In genomic region chr1:150957666-150958065, GRCh38 we compare ENCODE assay signal across 32 cellular contexts. TPM values are rescaled to one million over a fixed set of nuclear protein-coding genes. Genes with fewer than 3 reads are reported as not detected.
"Had no signal": no experiment of that assay in that cellular context is flagged by ENCODE, and none has a peak within 500 bp of the region (broad histone marks: within the 10 kb centered on the region; RNA-seq: fewer than 3 reads in every experiment).

No MANE protein-coding gene starts in this region.

- H3K9me3 ChIP-seq: adrenal gland, body of pancreas, colonic mucosa had no signal

- H3K27me3 Mint-ChIP-seq: activated B cell treated with CpG ODN at 0.5 μM for 24 hours; activated CD4-positive, alpha-beta T cell treated with anti-CD3 and anti-CD28 coated beads, Interleukin-2, amount 10 ng/mL, durations not matched to agents 24 days and 14 days; activated CD8-positive, alpha-beta memory T cell treated with anti-CD3 and anti-CD28 coated beads, Interleukin-2, amount 10 ng/mL, durations not matched to agents 7 days and 5 days; activated naive CD4-positive, alpha-beta T cell treated with anti-CD3 and anti-CD28 coated beads, Interleukin-2, amount 50 U/mL, for 24 hours; activated naive CD8-positive, alpha-beta T cell treated with anti-CD3 and anti-CD28 coated beads for 36 hours; activated naive CD8-positive, alpha-beta T cell treated with anti-CD3 and anti-CD28 coated beads, Interleukin-2, amount 50 U/mL, for 24 hours; T-helper 17 cell had no signal

- DNase-seq: activated B cell treated with CpG ODN at 0.5 μM for 24 hours; activated CD4-positive, alpha-beta T cell treated with anti-CD3 and anti-CD28 coated beads, Interleukin-2, amount 10 ng/mL, durations not matched to agents 24 days and 14 days; activated CD4-positive, alpha-beta T cell treated with anti-CD3 and anti-CD28 coated beads, Interleukin-2, amount 50 U/mL, for 4 hours; activated CD8-positive, alpha-beta memory T cell treated with anti-CD3 and anti-CD28 coated beads, Interleukin-2, amount 10 ng/mL, durations not matched to agents 7 days and 5 days; activated CD8-positive, alpha-beta memory T cell treated with anti-CD3 and anti-CD28 coated beads, Interleukin-2, amount 50 U/mL, for 4 hours; activated CD8-positive, alpha-beta T cell treated with anti-CD3 and anti-CD28 coated beads, Interleukin-2, amount 10 ng/mL, durations not matched to agents 7 days and 5 days; activated effector memory CD4-positive, alpha-beta T cell treated with anti-CD3 and anti-CD28 coated beads, Interleukin-2, amount 50 U/mL, for 16 hours; activated naive CD4-positive, alpha-beta T cell treated with anti-CD3 and anti-CD28 coated beads for 36 hours; activated naive CD8-positive, alpha-beta T cell treated with anti-CD3 and anti-CD28 coated beads for 36 hours; activated naive CD8-positive, alpha-beta T cell treated with anti-CD3 and anti-CD28 coated beads, Interleukin-2, amount 50 U/mL, for 24 hours; activated T-cell treated with anti-CD3 and anti-CD28 coated beads, Interleukin-2, amount 50 U/mL, for 4 hours; amygdala; body of pancreas; caudate nucleus; cerebellar nuclear complex; colonic mucosa; effector CD8-positive, alpha-beta T cell; endodermal cell; foreskin fibroblast; head of caudate nucleus; T-helper 1 cell; T-helper 17 cell; T1000; WERI-Rb-1 had no signal

- H3K9me3 Mint-ChIP-seq: activated B cell treated with CpG ODN at 0.5 μM for 24 hours; activated CD4-positive, alpha-beta T cell treated with anti-CD3 and anti-CD28 coated beads, Interleukin-2, amount 10 ng/mL, durations not matched to agents 24 days and 14 days; activated naive CD4-positive, alpha-beta T cell treated with anti-CD3 and anti-CD28 coated beads for 36 hours; activated naive CD4-positive, alpha-beta T cell treated with anti-CD3 and anti-CD28 coated beads, Interleukin-2, amount 50 U/mL, for 24 hours; activated naive CD8-positive, alpha-beta T cell treated with anti-CD3 and anti-CD28 coated beads for 36 hours; activated naive CD8-positive, alpha-beta T cell treated with anti-CD3 and anti-CD28 coated beads, Interleukin-2, amount 50 U/mL, for 24 hours; activated T-cell treated with anti-CD3 and anti-CD28 coated beads, Interleukin-2, amount 50 U/mL, for 4 hours; activated T-helper 2 cell treated with anti-CD3 and anti-CD28 coated beads, Interferon-gamma antibody, Interleukin-2, Interleukin-4, amounts not matched to agents 10 μg/mL and 5 μg/mL and 100 μg/mL, durations not matched to agents 14 hours and 24 hours and 36 hours; endodermal cell; T-helper 2 cell treated with Interferon-gamma antibody and Interleukin-4, amounts not matched to agents 5 μg/mL and 100 μg/mL, for 36 hours had no signal

- H3K4me3 ChIP-seq: adrenal gland, body of pancreas, colonic mucosa had no signal

- H3K27me3 ChIP-seq: adrenal gland, body of pancreas, colonic mucosa had no signal

- H3K27ac Mint-ChIP-seq: activated CD8-positive, alpha-beta T cell treated with anti-CD3 and anti-CD28 coated beads, Interleukin-2, amount 10 ng/mL, durations not matched to agents 7 days and 5 days; activated naive CD4-positive, alpha-beta T cell treated with anti-CD3 and anti-CD28 coated beads, Interleukin-2, amount 50 U/mL, for 24 hours; endodermal cell; T-helper 2 cell treated with Interferon-gamma antibody and Interleukin-4, amounts not matched to agents 5 μg/mL and 100 μg/mL, for 36 hours had no signal

- H3K4me1 ChIP-seq: body of pancreas, colonic mucosa had no signal

- H3K4me1 Mint-ChIP-seq: activated B cell treated with CpG ODN at 0.5 μM for 24 hours; activated naive CD4-positive, alpha-beta T cell treated with anti-CD3 and anti-CD28 coated beads, Interleukin-2, amount 50 U/mL, for 24 hours; endodermal cell had no signal

- H3K27ac ChIP-seq: adrenal gland, body of pancreas, colonic mucosa, WERI-Rb-1 had no signal

- H3K4me3 Mint-ChIP-seq: activated B cell treated with CpG ODN at 0.5 μM for 24 hours; activated CD4-positive, alpha-beta T cell treated with anti-CD3 and anti-CD28 coated beads, Interleukin-2, amount 10 ng/mL, durations not matched to agents 24 days and 14 days; activated CD8-positive, alpha-beta memory T cell treated with anti-CD3 and anti-CD28 coated beads, Interleukin-2, amount 10 ng/mL, durations not matched to agents 7 days and 5 days; activated CD8-positive, alpha-beta T cell treated with anti-CD3 and anti-CD28 coated beads, Interleukin-2, amount 10 ng/mL, durations not matched to agents 7 days and 5 days; activated naive CD4-positive, alpha-beta T cell treated with anti-CD3 and anti-CD28 coated beads for 36 hours; activated naive CD4-positive, alpha-beta T cell treated with anti-CD3 and anti-CD28 coated beads, Interleukin-2, amount 50 U/mL, for 24 hours; activated naive CD8-positive, alpha-beta T cell treated with anti-CD3 and anti-CD28 coated beads for 36 hours; activated naive CD8-positive, alpha-beta T cell treated with anti-CD3 and anti-CD28 coated beads, Interleukin-2, amount 50 U/mL, for 24 hours; activated T-cell treated with anti-CD3 and anti-CD28 coated beads, Interleukin-2, amount 50 U/mL, for 4 hours; endodermal cell; T-helper 17 cell; T-helper 2 cell treated with Interferon-gamma antibody and Interleukin-4, amounts not matched to agents 5 μg/mL and 100 μg/mL, for 36 hours had no signal

- ATAC-seq: activated CD4-positive, CD25-positive, alpha-beta regulatory T cell treated with anti-CD3 and anti-CD28 coated beads, Interleukin-2, amount 50 U/mL, for 24 hours; activated CD8-positive, alpha-beta memory T cell treated with anti-CD3 and anti-CD28 coated beads, Interleukin-2, amount 10 ng/mL, durations not matched to agents 7 days and 5 days; activated CD8-positive, alpha-beta T cell treated with anti-CD3 and anti-CD28 coated beads, Interleukin-2, amount 10 ng/mL, durations not matched to agents 7 days and 5 days; activated naive CD8-positive, alpha-beta T cell treated with anti-CD3 and anti-CD28 coated beads, Interleukin-2, amount 50 U/mL, for 24 hours; activated T-cell treated with anti-CD3 and anti-CD28 coated beads, Interleukin-2, amount 50 U/mL, for 4 hours; body of pancreas; esophagus mucosa; T-helper 17 cell had no signal

RNA-seq across cellular contexts. Expression of gene ANXA9, which starts 24.4 kb away (rescaled TPM):
- total RNA-seq: activated B cell treated with CpG ODN at 0.5 μM for 24 hours; activated CD8-positive, alpha-beta T cell treated with anti-CD3 and anti-CD28 coated beads, Interleukin-2, amount 10 ng/mL, durations not matched to agents 7 days and 5 days; activated naive CD4-positive, alpha-beta T cell treated with anti-CD3 and anti-CD28 coated beads for 36 hours; activated naive CD8-positive, alpha-beta T cell treated with anti-CD3 and anti-CD28 coated beads for 36 hours; activated T-cell treated with anti-CD3 and anti-CD28 coated beads, Interleukin-2, amount 50 U/mL, for 4 hours; aorta; dermis microvascular lymphatic vessel endothelial cell; endodermal cell had no signal
